Comparison of ENCODE assay signal across 9 cellular contexts in the genomic region with DNA sequence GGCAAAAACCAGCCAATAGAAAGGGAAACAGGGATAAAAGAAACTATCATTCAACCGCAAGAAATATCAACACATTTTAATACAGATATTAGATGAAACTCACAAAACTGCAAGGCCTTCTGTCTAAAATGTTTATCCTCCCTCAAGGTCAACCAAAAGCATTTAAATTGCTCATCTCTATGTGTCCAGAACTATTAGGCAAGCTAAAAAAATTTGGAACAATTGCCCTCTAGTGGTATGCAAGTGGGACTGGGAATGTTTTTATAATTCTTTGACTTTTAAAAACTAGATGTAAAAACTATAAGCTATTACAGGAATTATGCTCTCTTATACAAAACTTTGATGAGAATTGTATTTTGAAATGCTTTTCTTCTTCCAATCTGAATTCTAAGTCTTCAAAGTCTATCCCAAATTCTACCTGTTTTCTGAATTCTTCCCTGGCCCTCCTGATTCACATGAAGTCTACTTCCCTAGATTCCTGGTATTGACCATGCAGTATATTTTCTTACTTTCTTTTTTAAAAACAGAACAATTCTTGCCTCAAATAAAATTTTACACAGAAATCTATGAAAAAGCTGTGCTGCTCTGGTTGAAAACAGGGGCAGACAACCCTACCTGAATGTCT. TPM values are rescaled to one million over a fixed set of nuclear protein-coding genes. Genes with fewer than 3 reads are reported as not detected.
DNase-seq lines count a peak whose midpoint lies in the region; ATAC-seq and TF ChIP-seq lines count a peak whose summit lies in the region.
"Had no signal": no experiment of that assay in that cellular context is flagged by ENCODE, and none has a peak within 500 bp of the region (broad histone marks: within the 10 kb centered on the region; RNA-seq: fewer than 3 reads in every experiment).

No MANE protein-coding gene starts in this region.

- ATAC-seq in aorta (ENCODE audit: low FRiP score) = no peak

- peak; percentile 64 for TF ChIP-seq CTCF in epithelial cell of proximal tubule (conservative IDR thresholded peaks at IDR 0.05; ENCODE audit: low read depth, low read length)

- intact Hi-C loops in aorta (cut with DNase I) = no loop called here

- H3K27me3 ChIP-seq in aorta (ENCODE audit: control insufficient read depth in 1 of 2, insufficient read depth in 2 of 2, low read length in 1 of 2) = no peaks in the 10 kb centered on the region

- H3K4me1 ChIP-seq in aorta (ENCODE audit: control insufficient read depth in 1 of 2, insufficient read depth in 2 of 2, low read length in 2 of 2) = no peaks in the 10 kb centered on the region

- H3K36me3 ChIP-seq in aorta (ENCODE audit: control insufficient read depth in 1 of 2, insufficient read depth in 2 of 2, low read length in 1 of 2) = peaks cover 5 to 7% of the 10 kb centered on the region in 2 donors

- H3K27ac ChIP-seq in aorta (ENCODE audit: low read depth in 1 of 2, low read length in 2 of 2) = no peak overlapping the region

- H3K4me3 ChIP-seq in epithelial cell of proximal tubule (ENCODE audit: low read depth, low read length) (no peak overlapping the region), aorta (ENCODE audit: low read length in 2 of 2) (no peak overlapping the region)

- peak; percentile 26 for DNase-seq in SKM-1 treated with dmso at 0.1 percent for 144 hours (lab: John Stamatoyannopoulos, UW; ENCODE audit: unreplicated experiment)
- no peak for DNase-seq in SKM-1 (lab: John Stamatoyannopoulos, UW; ENCODE audit: unreplicated experiment)
- peak; percentile 35 for DNase-seq in OCI-M1 (lab: John Stamatoyannopoulos, UW)
- no peak for DNase-seq in epithelial cell of proximal tubule (ENCODE audit: low read depth)
- peak; percentile 35 for DNase-seq in superior temporal gyrus (ENCODE audit: extremely low spot score)
- DNase-seq in GDM1 (lab: John Stamatoyannopoulos, UW) = no peak
- no peak for DNase-seq in COR-L47 (lab: John Stamatoyannopoulos, UW)
- no peak for DNase-seq in aorta
- DNase-seq: NCI-H748 treated with DMSO at 0.1 percent for 48 hours had no signal

- no peaks in the 10 kb centered on the region for H3K9me3 ChIP-seq in aorta (ENCODE audit: control insufficient read depth, low read length)

- WGBS in aorta, 2 donors = 92 to 93% methylated on average over 1 of the region's 1 CpG

RNA-seq across cellular contexts. Expression of a gene that starts 4.9 kb away (rescaled TPM):
- total RNA-seq in epithelial cell of proximal tubule (37.0 and 48.5 TPM in 2 replicates), aorta (10 to 100 TPM; 49.7 to 54.7 TPM)
- 10 to 100 TPM; 47.5 to 51.1 TPM for polyA plus RNA-seq in aorta

RNA-seq across cellular contexts. Expression of a gene that starts 5.1 kb away (rescaled TPM):
- total RNA-seq in epithelial cell of proximal tubule = 1.7 and 1.8 TPM in 2 replicates
- total RNA-seq in aorta = under 1 TPM; 0.45 to 0.75 TPM
- under 1 TPM; 0.13 to 0.31 TPM for polyA plus RNA-seq in aorta

RNA-seq across cellular contexts. Expression of a gene that starts 56.6 kb away (rescaled TPM):
- total RNA-seq in epithelial cell of proximal tubule (not detected in 2 replicates), aorta (not detected)
- not detected for polyA plus RNA-seq in aorta

Comparison
In these comparisons a context has a peak if more than half of its experiments do, and no peak if none do; other contexts are left out.
1. DNase-seq: peak in SKM-1 treated with dmso at 0.1 percent for 144 hours (single experiment), OCI-M1 (single experiment) and superior temporal gyrus (single experiment); none in SKM-1 (single experiment), epithelial cell of proximal tubule (single experiment), GDM1 (single experiment), COR-L47 (single experiment) and aorta (0 of 2).